Comparison of ENCODE assay signal across 2 cellular contexts in the genomic region with DNA sequence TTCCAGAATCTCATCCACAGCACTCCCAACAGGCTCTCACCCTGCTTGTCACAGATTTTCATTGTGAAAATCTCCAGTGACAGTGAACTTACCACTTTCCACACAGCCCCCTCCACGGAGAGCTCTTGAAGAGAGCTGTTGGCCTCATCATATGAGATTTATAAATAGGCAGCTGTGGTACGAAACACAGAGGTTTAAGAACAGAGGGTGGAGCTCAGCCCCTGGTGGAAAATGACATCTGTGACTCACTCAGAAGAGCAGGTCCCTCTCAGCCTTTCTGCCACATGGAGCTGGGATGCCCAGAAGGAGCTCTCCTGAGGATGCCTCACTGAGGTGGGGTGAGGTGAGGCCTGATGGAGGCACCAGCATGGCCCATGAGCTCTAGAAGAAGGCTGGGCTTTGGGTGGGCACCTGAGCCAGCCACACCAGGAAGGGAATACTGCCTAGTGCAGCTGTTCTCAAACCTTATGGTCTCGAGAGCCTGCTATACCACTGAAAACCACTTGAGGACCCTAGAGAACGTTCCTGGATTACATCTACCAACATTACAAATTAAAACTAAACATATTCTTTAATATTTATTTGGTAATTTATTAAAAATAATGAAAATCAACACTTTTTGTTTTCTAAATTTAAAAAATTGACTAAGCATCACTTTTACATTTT.
TF ChIP-seq lines count a peak whose summit lies in the region.

No MANE protein-coding gene starts in this region.

TF ChIP-seq in IMR-90, 13 proteins besides CTCF, POLR2A, EP300 and RAD21:
- TF ChIP-seq SMC3 (IDR thresholded peaks at IDR 0.05; ENCODE audit: low read depth, low read length): peak; percentile 45
- TF ChIP-seq MAFK (IDR thresholded peaks at IDR 0.05; ENCODE audit: low read depth, low read length): no peak

TF ChIP-seq in H1, 55 proteins besides CTCF, POLR2A, EP300 and RAD21:
- TF ChIP-seq CBX5 (IDR thresholded peaks at IDR 0.05; ENCODE audit: low read depth, low read length): no peak
- no peak for TF ChIP-seq ZNF274 (IDR thresholded peaks at IDR 0.05; ENCODE audit: borderline replicate concordance, extremely low read depth, low read length)
- TF ChIP-seq JUND (IDR thresholded peaks at IDR 0.05; ENCODE audit: low read length): no peak
- no peak for TF ChIP-seq TBP (IDR thresholded peaks at IDR 0.05; ENCODE audit: low read depth, low read length)
- no peak for TF ChIP-seq KDM5A (IDR thresholded peaks at IDR 0.05; ENCODE audit: low read length)
- TF ChIP-seq, protein P1, sequence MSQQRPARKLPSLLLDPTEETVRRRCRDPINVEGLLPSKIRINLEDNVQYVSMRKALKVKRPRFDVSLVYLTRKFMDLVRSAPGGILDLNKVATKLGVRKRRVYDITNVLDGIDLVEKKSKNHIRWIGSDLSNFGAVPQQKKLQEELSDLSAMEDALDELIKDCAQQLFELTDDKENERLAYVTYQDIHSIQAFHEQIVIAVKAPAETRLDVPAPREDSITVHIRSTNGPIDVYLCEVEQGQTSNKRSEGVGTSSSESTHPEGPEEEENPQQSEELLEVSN (IDR thresholded peaks at IDR 0.05): no peak
- TF ChIP-seq, protein P2, sequence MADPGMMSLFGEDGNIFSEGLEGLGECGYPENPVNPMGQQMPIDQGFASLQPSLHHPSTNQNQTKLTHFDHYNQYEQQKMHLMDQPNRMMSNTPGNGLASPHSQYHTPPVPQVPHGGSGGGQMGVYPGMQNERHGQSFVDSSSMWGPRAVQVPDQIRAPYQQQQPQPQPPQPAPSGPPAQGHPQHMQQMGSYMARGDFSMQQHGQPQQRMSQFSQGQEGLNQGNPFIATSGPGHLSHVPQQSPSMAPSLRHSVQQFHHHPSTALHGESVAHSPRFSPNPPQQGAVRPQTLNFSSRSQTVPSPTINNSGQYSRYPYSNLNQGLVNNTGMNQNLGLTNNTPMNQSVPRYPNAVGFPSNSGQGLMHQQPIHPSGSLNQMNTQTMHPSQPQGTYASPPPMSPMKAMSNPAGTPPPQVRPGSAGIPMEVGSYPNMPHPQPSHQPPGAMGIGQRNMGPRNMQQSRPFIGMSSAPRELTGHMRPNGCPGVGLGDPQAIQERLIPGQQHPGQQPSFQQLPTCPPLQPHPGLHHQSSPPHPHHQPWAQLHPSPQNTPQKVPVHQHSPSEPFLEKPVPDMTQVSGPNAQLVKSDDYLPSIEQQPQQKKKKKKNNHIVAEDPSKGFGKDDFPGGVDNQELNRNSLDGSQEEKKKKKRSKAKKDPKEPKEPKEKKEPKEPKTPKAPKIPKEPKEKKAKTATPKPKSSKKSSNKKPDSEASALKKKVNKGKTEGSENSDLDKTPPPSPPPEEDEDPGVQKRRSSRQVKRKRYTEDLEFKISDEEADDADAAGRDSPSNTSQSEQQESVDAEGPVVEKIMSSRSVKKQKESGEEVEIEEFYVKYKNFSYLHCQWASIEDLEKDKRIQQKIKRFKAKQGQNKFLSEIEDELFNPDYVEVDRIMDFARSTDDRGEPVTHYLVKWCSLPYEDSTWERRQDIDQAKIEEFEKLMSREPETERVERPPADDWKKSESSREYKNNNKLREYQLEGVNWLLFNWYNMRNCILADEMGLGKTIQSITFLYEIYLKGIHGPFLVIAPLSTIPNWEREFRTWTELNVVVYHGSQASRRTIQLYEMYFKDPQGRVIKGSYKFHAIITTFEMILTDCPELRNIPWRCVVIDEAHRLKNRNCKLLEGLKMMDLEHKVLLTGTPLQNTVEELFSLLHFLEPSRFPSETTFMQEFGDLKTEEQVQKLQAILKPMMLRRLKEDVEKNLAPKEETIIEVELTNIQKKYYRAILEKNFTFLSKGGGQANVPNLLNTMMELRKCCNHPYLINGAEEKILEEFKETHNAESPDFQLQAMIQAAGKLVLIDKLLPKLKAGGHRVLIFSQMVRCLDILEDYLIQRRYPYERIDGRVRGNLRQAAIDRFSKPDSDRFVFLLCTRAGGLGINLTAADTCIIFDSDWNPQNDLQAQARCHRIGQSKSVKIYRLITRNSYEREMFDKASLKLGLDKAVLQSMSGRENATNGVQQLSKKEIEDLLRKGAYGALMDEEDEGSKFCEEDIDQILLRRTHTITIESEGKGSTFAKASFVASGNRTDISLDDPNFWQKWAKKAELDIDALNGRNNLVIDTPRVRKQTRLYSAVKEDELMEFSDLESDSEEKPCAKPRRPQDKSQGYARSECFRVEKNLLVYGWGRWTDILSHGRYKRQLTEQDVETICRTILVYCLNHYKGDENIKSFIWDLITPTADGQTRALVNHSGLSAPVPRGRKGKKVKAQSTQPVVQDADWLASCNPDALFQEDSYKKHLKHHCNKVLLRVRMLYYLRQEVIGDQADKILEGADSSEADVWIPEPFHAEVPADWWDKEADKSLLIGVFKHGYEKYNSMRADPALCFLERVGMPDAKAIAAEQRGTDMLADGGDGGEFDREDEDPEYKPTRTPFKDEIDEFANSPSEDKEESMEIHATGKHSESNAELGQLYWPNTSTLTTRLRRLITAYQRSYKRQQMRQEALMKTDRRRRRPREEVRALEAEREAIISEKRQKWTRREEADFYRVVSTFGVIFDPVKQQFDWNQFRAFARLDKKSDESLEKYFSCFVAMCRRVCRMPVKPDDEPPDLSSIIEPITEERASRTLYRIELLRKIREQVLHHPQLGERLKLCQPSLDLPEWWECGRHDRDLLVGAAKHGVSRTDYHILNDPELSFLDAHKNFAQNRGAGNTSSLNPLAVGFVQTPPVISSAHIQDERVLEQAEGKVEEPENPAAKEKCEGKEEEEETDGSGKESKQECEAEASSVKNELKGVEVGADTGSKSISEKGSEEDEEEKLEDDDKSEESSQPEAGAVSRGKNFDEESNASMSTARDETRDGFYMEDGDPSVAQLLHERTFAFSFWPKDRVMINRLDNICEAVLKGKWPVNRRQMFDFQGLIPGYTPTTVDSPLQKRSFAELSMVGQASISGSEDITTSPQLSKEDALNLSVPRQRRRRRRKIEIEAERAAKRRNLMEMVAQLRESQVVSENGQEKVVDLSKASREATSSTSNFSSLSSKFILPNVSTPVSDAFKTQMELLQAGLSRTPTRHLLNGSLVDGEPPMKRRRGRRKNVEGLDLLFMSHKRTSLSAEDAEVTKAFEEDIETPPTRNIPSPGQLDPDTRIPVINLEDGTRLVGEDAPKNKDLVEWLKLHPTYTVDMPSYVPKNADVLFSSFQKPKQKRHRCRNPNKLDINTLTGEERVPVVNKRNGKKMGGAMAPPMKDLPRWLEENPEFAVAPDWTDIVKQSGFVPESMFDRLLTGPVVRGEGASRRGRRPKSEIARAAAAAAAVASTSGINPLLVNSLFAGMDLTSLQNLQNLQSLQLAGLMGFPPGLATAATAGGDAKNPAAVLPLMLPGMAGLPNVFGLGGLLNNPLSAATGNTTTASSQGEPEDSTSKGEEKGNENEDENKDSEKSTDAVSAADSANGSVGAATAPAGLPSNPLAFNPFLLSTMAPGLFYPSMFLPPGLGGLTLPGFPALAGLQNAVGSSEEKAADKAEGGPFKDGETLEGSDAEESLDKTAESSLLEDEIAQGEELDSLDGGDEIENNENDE (IDR thresholded peaks at IDR 0.05; ENCODE audit: insufficient replicate concordance, low read length): no peak
